ENCODE assay signal across 1 cellular context in genomic region chr17:50680543-50681259, GRCh38.
A peak's percentile ranks its signal among the peaks of the same experiment; 100 is the strongest.
TF ChIP-seq lines count a peak whose summit lies in the region.

No MANE protein-coding gene starts in this region.

TF ChIP-seq in IMR-90, 13 proteins besides CTCF, POLR2A, EP300 and RAD21:
- peak; percentile 36 for TF ChIP-seq MAFK (IDR thresholded peaks at IDR 0.05; ENCODE audit: low read depth, low read length)
